11 cellular contexts compared by ENCODE assay signal in genomic region chr3:179589143-179589542, GRCh38. TPM values are rescaled to one million over a fixed set of nuclear protein-coding genes. Genes with fewer than 3 reads are reported as not detected.
DNase-seq lines count a peak whose midpoint lies in the region; ATAC-seq, FAIRE-seq and TF ChIP-seq lines count a peak whose summit lies in the region.
"Had no signal": no experiment of that assay in that cellular context is flagged by ENCODE, and none has a peak within 500 bp of the region (broad histone marks: within the 10 kb centered on the region; RNA-seq: fewer than 3 reads in every experiment).

No MANE protein-coding gene starts in this region.

- peaks cover 89% of the 10 kb centered on the region for H3K36me3 Mint-ChIP-seq in activated T-cell treated with anti-CD3 and anti-CD28 coated beads, Interleukin-2, amount 50 U/mL, for 24 hours (ENCODE audit: low read depth)
- peaks cover 95% of the 10 kb centered on the region for H3K36me3 Mint-ChIP-seq in activated T-helper 17 cell treated with anti-CD3 and anti-CD28 coated beads, Interleukin-2, amount 50 U/mL, for 72 hours (ENCODE audit: low read depth)

- H3K27me3 Mint-ChIP-seq in activated T-cell treated with anti-CD3 and anti-CD28 coated beads, Interleukin-2, amount 50 U/mL, for 24 hours = no peaks in the 10 kb centered on the region
- H3K27me3 Mint-ChIP-seq in activated T-helper 17 cell treated with anti-CD3 and anti-CD28 coated beads, Interleukin-2, amount 50 U/mL, for 72 hours = no peaks in the 10 kb centered on the region

- H3K9me3 Mint-ChIP-seq in activated T-cell treated with anti-CD3 and anti-CD28 coated beads, Interleukin-2, amount 50 U/mL, for 24 hours = no peaks in the 10 kb centered on the region
- H3K9me3 Mint-ChIP-seq in activated T-helper 17 cell treated with anti-CD3 and anti-CD28 coated beads, Interleukin-2, amount 50 U/mL, for 72 hours = no peaks in the 10 kb centered on the region

- peaks cover 13% of the 10 kb centered on the region for H3K4me1 Mint-ChIP-seq in activated T-cell treated with anti-CD3 and anti-CD28 coated beads, Interleukin-2, amount 50 U/mL, for 24 hours (ENCODE audit: low read depth)
- H3K4me1 Mint-ChIP-seq in activated T-helper 17 cell treated with anti-CD3 and anti-CD28 coated beads, Interleukin-2, amount 50 U/mL, for 72 hours = no peaks in the 10 kb centered on the region

- H3K27ac Mint-ChIP-seq in activated T-cell treated with anti-CD3 and anti-CD28 coated beads, Interleukin-2, amount 50 U/mL, for 24 hours = peak overlapping the region; percentile 72
- H3K27ac Mint-ChIP-seq in activated T-helper 17 cell treated with anti-CD3 and anti-CD28 coated beads, Interleukin-2, amount 50 U/mL, for 72 hours = peak overlapping the region; percentile 52

- FAIRE-seq in D721Med (lab: Jason Lieb, UNC) = no peak
- FAIRE-seq: GM18507 had no signal

- DNase-seq in activated T-cell treated with anti-CD3 and anti-CD28 coated beads, Interleukin-2, amount 50 U/mL, for 24 hours = no peak
- DNase-seq in activated T-cell treated with anti-CD3 and anti-CD28 coated beads for 4 hours (no peak), pulmonary artery endothelial cell (ENCODE audit: low read depth, low spot score) (peak; percentile 13), D721Med (ENCODE audit: insufficient read length, low spot score) (no peak), HuH-7.5 (ENCODE audit: low spot score) (no peak), activated gamma-delta T cell treated with Interleukin-2 at 50 U/mL for 16 hours (no peak)
- DNase-seq: NCI-H2029 treated with DMSO at 0.1 percent for 48 hours, uterus had no signal

- peak; percentile 92 for ATAC-seq in HG02610 (IDR thresholded peaks at IDR 0.05; ENCODE audit: unreplicated experiment)
- ATAC-seq in activated T-helper 17 cell treated with anti-CD3 and anti-CD28 coated beads, Interleukin-2, amount 50 U/mL, for 72 hours (replicated peaks) = peak; percentile 82

- H3K4me3 Mint-ChIP-seq in activated T-cell treated with anti-CD3 and anti-CD28 coated beads, Interleukin-2, amount 50 U/mL, for 24 hours = no peak overlapping the region
- H3K4me3 Mint-ChIP-seq in activated T-helper 17 cell treated with anti-CD3 and anti-CD28 coated beads, Interleukin-2, amount 50 U/mL, for 72 hours = no peak overlapping the region

- no peak for TF ChIP-seq CTCF in D721Med (IDR thresholded peaks at IDR 0.05; ENCODE audit: insufficient read depth, missing control alignments)

RNA-seq across cellular contexts. Expression of gene MRPL47, which starts 15.3 kb away (rescaled TPM):
- total RNA-seq in activated T-helper 17 cell treated with anti-CD3 and anti-CD28 coated beads, Interleukin-2, amount 50 U/mL, for 72 hours = 10 to 100 TPM; 35.9 to 62.6 TPM
- total RNA-seq in pulmonary artery endothelial cell = 31.5 and 37.2 TPM in 2 replicates

RNA-seq across cellular contexts. Expression of gene NDUFB5, which starts 15.5 kb away (rescaled TPM):
- 10 to 100 TPM; 81.7 to 96.9 TPM for total RNA-seq in activated T-helper 17 cell treated with anti-CD3 and anti-CD28 coated beads, Interleukin-2, amount 50 U/mL, for 72 hours
- 82.3 and 92.4 TPM in 2 replicates for total RNA-seq in pulmonary artery endothelial cell

RNA-seq across cellular contexts. Expression of gene ACTL6A, which starts 26.4 kb away (rescaled TPM):
- total RNA-seq in activated T-helper 17 cell treated with anti-CD3 and anti-CD28 coated beads, Interleukin-2, amount 50 U/mL, for 72 hours = 10 to 100 TPM; 59.0 to 88.4 TPM
- total RNA-seq in pulmonary artery endothelial cell = 67.1 and 86.5 TPM in 2 replicates
